In genomic region chr9:133935328-133936040, GRCh38 we compare ENCODE assay signal across 12 cellular contexts. TPM values are rescaled to one million over a fixed set of nuclear protein-coding genes. Genes with fewer than 3 reads are reported as not detected.
DNase-seq lines count a peak whose midpoint lies in the region; ATAC-seq, FAIRE-seq and TF ChIP-seq lines count a peak whose summit lies in the region.
"Had no signal": no experiment of that assay in that cellular context is flagged by ENCODE, and none has a peak within 500 bp of the region (broad histone marks: within the 10 kb centered on the region; RNA-seq: fewer than 3 reads in every experiment).

No MANE protein-coding gene starts in this region.

- no TSS peak for BruUV-seq in OCI-LY7 (replicated peaks; lab: Mats Ljungman, UMichigan)

- H3K27me3 Mint-ChIP-seq in activated CD8-positive, alpha-beta memory T cell treated with anti-CD3 and anti-CD28 coated beads, Interleukin-2, amount 10 ng/mL, durations not matched to agents 7 days and 5 days = no peaks in the 10 kb centered on the region
- H3K27me3 Mint-ChIP-seq: IgD-negative memory B cell had no signal

- CTCF ChIA-PET in AG04450 (lab: Charles Lee) (interaction anchor here (0.8 kb wide), 1 partner anchor 153 kb away, joined by 3 read pairs; no protein-coding TSS in a partner anchor), OCI-LY7 (lab: Charles Lee; ENCODE audit: unreplicated experiment) (interaction anchor here (1.2 kb wide), 1 partner anchor 153 kb away, joined by 4 read pairs; no protein-coding TSS in a partner anchor)
- CTCF ChIA-PET in activated CD8-positive, alpha-beta memory T cell treated with anti-CD3 and anti-CD28 coated beads, Interleukin-2, amount 10 ng/mL, durations not matched to agents 7 days and 5 days (lab: Charles Lee) = interaction anchor here (0.6 kb wide), 1 partner anchor 30 kb away, joined by 3 read pairs; no protein-coding TSS in a partner anchor

- H3K27me3 ChIP-seq in AG04450 (ENCODE audit: control insufficient read depth, insufficient read depth, low read length) (no peaks in the 10 kb centered on the region), fibroblast of lung (ENCODE audit: control insufficient read depth, insufficient read depth, low read length) (no peaks in the 10 kb centered on the region)

- H3K36me3 Mint-ChIP-seq in activated CD8-positive, alpha-beta memory T cell treated with anti-CD3 and anti-CD28 coated beads, Interleukin-2, amount 10 ng/mL, durations not matched to agents 7 days and 5 days = no peaks in the 10 kb centered on the region

- TF ChIP-seq CTCF in AG04450 (IDR thresholded peaks at IDR 0.05; ENCODE audit: low read depth, low read length) (no peak), fibroblast of lung (conservative IDR thresholded peaks at IDR 0.05 in 1 of 2, IDR thresholded peaks at IDR 0.05 in 1 of 2; ENCODE audit: low read depth in 1 of 2, low read length in 2 of 2) (peak in 1 of 2 donors; percentile 7), OCI-LY7 (conservative IDR thresholded peaks at IDR 0.05; ENCODE audit: low read length) (no peak)

- H3K27ac ChIP-seq in AG04450 (ENCODE audit: low read depth, low read length) (peak overlapping the region; percentile 0), fibroblast of lung (ENCODE audit: insufficient read depth, low read length) (no peak overlapping the region), OCI-LY7 (ENCODE audit: low read depth, low read length, poor library complexity, severe bottlenecking) (no peak overlapping the region)

- H3K9me2 ChIP-seq in OCI-LY7 (ENCODE audit: insufficient read depth, low read length) = no peaks in the 10 kb centered on the region

- H3K4me3 ChIP-seq in AG04450 (ENCODE audit: low read depth, low read length) (no peak overlapping the region), fibroblast of lung (replicated peaks in 1 of 4; ENCODE audit: control extremely low read depth in 1 of 4, insufficient read depth in 1 of 4, low read depth in 3 of 4, low read length in 4 of 4) (no peak overlapping the region), OCI-LY7 (ENCODE audit: low read depth, low read length, poor library complexity, severe bottlenecking) (no peak overlapping the region)

- no peak overlapping the region for H3K4me3 Mint-ChIP-seq in activated CD8-positive, alpha-beta memory T cell treated with anti-CD3 and anti-CD28 coated beads, Interleukin-2, amount 10 ng/mL, durations not matched to agents 7 days and 5 days
- H3K4me3 Mint-ChIP-seq: IgD-negative memory B cell had no signal

- H3K4me1 Mint-ChIP-seq in activated CD8-positive, alpha-beta memory T cell treated with anti-CD3 and anti-CD28 coated beads, Interleukin-2, amount 10 ng/mL, durations not matched to agents 7 days and 5 days = no peaks in the 10 kb centered on the region

- peaks cover 5% of the 10 kb centered on the region for H3K36me3 ChIP-seq in fibroblast of lung (ENCODE audit: control insufficient read depth, insufficient read depth, low read length)
- H3K36me3 ChIP-seq in OCI-LY7 (ENCODE audit: insufficient read depth, low read length) = no peaks in the 10 kb centered on the region

- intact Hi-C loops in OCI-LY7 (cut with micrococcal nuclease; ENCODE audit: unreplicated experiment) = no loop called here

- no peaks in the 10 kb centered on the region for H3K9me3 Mint-ChIP-seq in activated CD8-positive, alpha-beta memory T cell treated with anti-CD3 and anti-CD28 coated beads, Interleukin-2, amount 10 ng/mL, durations not matched to agents 7 days and 5 days (ENCODE audit: low read depth)
- H3K9me3 Mint-ChIP-seq: IgD-negative memory B cell had no signal

- FAIRE-seq in RCC 7860 (lab: Jason Lieb, UNC) = no peak
- FAIRE-seq: GM12892 had no signal

- peak; percentile 32 for DNase-seq in AG04450 (ENCODE audit: low read depth, low spot score)
- peak; percentile 13 for DNase-seq in RCC 7860 (ENCODE audit: low spot score)
- peak; percentile 75 to 93 for DNase-seq in fibroblast of lung (ENCODE audit: low read depth in 2 of 2)
- DNase-seq in myocyte (ENCODE audit: low read depth) = peak; percentile 98
- DNase-seq in islet precursor cell = no peak
- DNase-seq in activated effector memory CD4-positive, alpha-beta T cell treated with anti-CD3 and anti-CD28 coated beads, Interleukin-2, amount 50 U/mL, for 16 hours = no peak
- DNase-seq in OCI-LY7 (ENCODE audit: low spot score) = no peak
- no peak for DNase-seq in activated CD8-positive, alpha-beta memory T cell treated with anti-CD3 and anti-CD28 coated beads, Interleukin-2, amount 10 ng/mL, durations not matched to agents 7 days and 5 days
- DNase-seq: cortex of kidney, OCI-M1 had no signal

- no peaks in the 10 kb centered on the region for H4K20me1 ChIP-seq in fibroblast of lung (ENCODE audit: control insufficient read depth, extremely low read depth, insufficient read depth, low read length)
- H4K20me1 ChIP-seq in OCI-LY7 (ENCODE audit: insufficient read depth, low read length) = no peaks in the 10 kb centered on the region

- peaks cover 5% of the 10 kb centered on the region for H3K79me2 ChIP-seq in fibroblast of lung (ENCODE audit: control insufficient read depth, insufficient read depth, low read length)
- no peaks in the 10 kb centered on the region for H3K79me2 ChIP-seq in OCI-LY7 (ENCODE audit: insufficient read depth, low read depth, low read length)

- peak overlapping the region; percentile 20 for H3K4me2 ChIP-seq in fibroblast of lung (ENCODE audit: extremely low read depth, insufficient read depth, low read length)
- no peak overlapping the region for H3K4me2 ChIP-seq in OCI-LY7 (ENCODE audit: low read length)

- H3K4me1 ChIP-seq in fibroblast of lung (ENCODE audit: control insufficient read depth, extremely low read depth, insufficient read depth, low read length) (peaks cover 10% of the 10 kb centered on the region), OCI-LY7 (ENCODE audit: insufficient read depth, low read length, poor library complexity, severe bottlenecking) (peaks cover 5% of the 10 kb centered on the region)

- H3K9ac ChIP-seq in fibroblast of lung (ENCODE audit: insufficient read depth, low read length) = peak overlapping the region; percentile 20

- no peak overlapping the region for H2AFZ ChIP-seq in fibroblast of lung (ENCODE audit: low read length)
- H2AFZ ChIP-seq in OCI-LY7 (ENCODE audit: low read length) = no peak overlapping the region

- POLR2A ChIA-PET in AG04450 (lab: Yijun Ruan, JAX) (no interaction called here), OCI-LY7 (lab: Charles Lee) (no interaction called here)

- ATAC-seq in activated CD8-positive, alpha-beta memory T cell treated with anti-CD3 and anti-CD28 coated beads, Interleukin-2, amount 10 ng/mL, durations not matched to agents 7 days and 5 days = no peak

- no peak overlapping the region for H3K27ac Mint-ChIP-seq in activated CD8-positive, alpha-beta memory T cell treated with anti-CD3 and anti-CD28 coated beads, Interleukin-2, amount 10 ng/mL, durations not matched to agents 7 days and 5 days

- H3K9me3 ChIP-seq in AG04450 (ENCODE audit: control insufficient read depth, insufficient read depth, low read length) (no peaks in the 10 kb centered on the region; the same call in 1 of the 2 replicates), fibroblast of lung (ENCODE audit: control insufficient read depth, insufficient read depth, low read depth, low read length) (no peaks in the 10 kb centered on the region), OCI-LY7 (ENCODE audit: low read length) (no peaks in the 10 kb centered on the region)

RNA-seq across cellular contexts. Expression of gene VAV2, which starts 56.6 kb away (rescaled TPM):
- polyA plus RNA-seq in AG04450 (2011; rRNA removed) (9.0 and 10.7 TPM in 2 replicates), fibroblast of lung (13.7 and 14.9 TPM in 2 replicates)
- 19.7 and 27.4 TPM in 2 replicates for polyA minus RNA-seq in AG04450 (2011; rRNA and poly(A)+ RNA removed)
- total RNA-seq in fibroblast of lung (15.2 and 17.7 TPM in 2 replicates), myocyte (7.5 and 10.4 TPM in 2 replicates), OCI-LY7 (2022) (23.2 and 27.8 TPM in 2 replicates)
- polyA plus RNA-seq in fibroblast of lung (2012) = 17.3 and 18.1 TPM in 2 replicates
- polyA minus RNA-seq in fibroblast of lung (ENCODE audit: low replicate concordance) = 25.0 and 30.8 TPM in 2 replicates
- polyA plus RNA-seq in myocyte (2012) = 20.6 TPM
- 10.6 and 11.0 TPM in 2 replicates for total RNA-seq in OCI-LY7 (2014; rRNA removed; shearing (Covaris generic))
- total RNA-seq in activated CD8-positive, alpha-beta memory T cell treated with anti-CD3 and anti-CD28 coated beads, Interleukin-2, amount 10 ng/mL, durations not matched to agents 7 days and 5 days = 1 to 10 TPM; 5.1 to 5.5 TPM

Comparison
In these comparisons a context has a peak if more than half of its experiments do, and no peak if none do; other contexts are left out.
1. DNase-seq: peak in AG04450 (single experiment), RCC 7860 (single experiment), fibroblast of lung (2 of 2) and myocyte (single experiment); none in islet precursor cell (single experiment), activated effector memory CD4-positive, alpha-beta T cell treated with anti-CD3 and anti-CD28 coated beads, Interleukin-2, amount 50 U/mL, for 16 hours (single experiment), OCI-LY7 (single experiment) and activated CD8-positive, alpha-beta memory T cell treated with anti-CD3 and anti-CD28 coated beads, Interleukin-2, amount 10 ng/mL, durations not matched to agents 7 days and 5 days (single experiment).